ENCODE assay signal across 8 cellular contexts in the genomic region with DNA sequence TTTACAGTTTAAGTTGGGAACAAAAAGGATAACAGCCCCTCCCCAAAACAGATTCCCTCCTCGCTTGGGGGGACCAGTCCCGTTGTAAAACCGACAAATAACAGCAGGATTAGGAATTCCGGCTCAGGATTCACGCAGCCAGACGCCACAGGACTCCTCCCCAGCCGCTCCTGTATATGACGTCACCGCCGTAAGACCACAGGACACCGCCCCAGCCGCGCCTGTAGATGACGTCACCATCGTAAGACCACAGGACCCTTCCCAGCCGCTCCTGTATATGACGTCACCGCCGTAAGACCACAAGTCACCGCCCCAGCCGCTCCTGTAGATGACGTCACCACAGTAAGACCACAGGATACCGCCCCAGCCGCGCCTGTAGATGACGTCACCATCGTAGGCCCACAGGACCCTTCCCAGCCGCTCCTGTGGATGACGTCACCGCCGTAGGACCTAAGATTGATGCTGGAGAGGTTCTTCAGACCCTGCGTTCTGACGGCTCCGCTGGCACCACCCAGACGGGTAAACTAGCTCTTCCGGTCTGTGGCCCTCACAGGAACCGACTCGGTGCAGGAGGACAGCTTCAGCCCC. TPM values are rescaled to one million over a fixed set of nuclear protein-coding genes. Genes with fewer than 3 reads are reported as not detected.
A peak's percentile ranks its signal among the peaks of the same experiment; 100 is the strongest.
DNase-seq lines count a peak whose midpoint lies in the region; ATAC-seq, FAIRE-seq and TF ChIP-seq lines count a peak whose summit lies in the region.

No MANE protein-coding gene starts in this region.

- intact Hi-C loops in left ventricle myocardium superior (cut with micrococcal nuclease): no loop called here

- peak overlapping the region; percentile 80 for H3K27ac ChIP-seq in OCI-LY1 (ENCODE audit: low read depth, low read length, poor library complexity, severe bottlenecking)
- H3K27ac ChIP-seq in small intestine (ENCODE audit: low read depth in 1 of 2, low read length in 1 of 2): peak overlapping the region; percentile 71 to 79

- ATAC-seq in HG02610 (IDR thresholded peaks at IDR 0.05; ENCODE audit: unreplicated experiment): peak; percentile 30
- ATAC-seq in left ventricle myocardium superior: peak; percentile 53
- no peak for ATAC-seq in HG03378 (IDR thresholded peaks at IDR 0.05; ENCODE audit: unreplicated experiment)
- no peak for ATAC-seq in HG03097 (IDR thresholded peaks at IDR 0.05; ENCODE audit: low FRiP score, unreplicated experiment)

- no peak overlapping the region for H2AFZ ChIP-seq in OCI-LY1 (ENCODE audit: low read length)

- H3K9me3 ChIP-seq in OCI-LY1 (ENCODE audit: low read length): no peaks in the 10 kb centered on the region
- H3K9me3 ChIP-seq in small intestine (ENCODE audit: control insufficient read depth, low read depth): no peaks in the 10 kb centered on the region

- H3F3A ChIP-seq in OCI-LY1 (ENCODE audit: insufficient read depth, low read length): no peaks in the 10 kb centered on the region

- DNase-seq in activated gamma-delta T cell treated with Interleukin-2 at 50 U/mL for 16 hours: peak; percentile 52
- peak; percentile 50 for DNase-seq in left ventricle myocardium superior
- DNase-seq in small intestine: peak; percentile 33
- no peak for DNase-seq in GM10266 (ENCODE audit: extremely low spot score)

- no peaks in the 10 kb centered on the region for H3K9me2 ChIP-seq in OCI-LY1 (ENCODE audit: low read depth, low read length)

- H4K20me1 ChIP-seq in OCI-LY1 (ENCODE audit: insufficient read depth, low read length): no peaks in the 10 kb centered on the region

- no peak for FAIRE-seq in small intestine (lab: Jason Lieb, UNC)

- H3K36me3 ChIP-seq in OCI-LY1 (ENCODE audit: insufficient read depth, low read length) (no peaks in the 10 kb centered on the region), small intestine (ENCODE audit: control insufficient read depth in 2 of 2, insufficient read depth in 2 of 2, low read length in 2 of 2) (no peaks in the 10 kb centered on the region)

- 41 to 60% (median 41%) methylated on average over 38 of the region's 38 CpGs for WGBS in small intestine, 3 donors

- H3K27me3 ChIP-seq in OCI-LY1 (ENCODE audit: insufficient read depth, low read length) (peaks cover 8% of the 10 kb centered on the region; the same call in 1 of the 2 replicates), small intestine (ENCODE audit: control insufficient read depth in 2 of 2, insufficient read depth in 2 of 2, low read length in 2 of 2) (peaks cover 0 to 4% of the 10 kb centered on the region in 2 donors)

- H3K4me2 ChIP-seq in OCI-LY1 (ENCODE audit: low read length): peak overlapping the region; percentile 58

- TF ChIP-seq CTCF in OCI-LY1 (IDR thresholded peaks at IDR 0.05; ENCODE audit: low read length): no peak
- no peak for TF ChIP-seq CTCF in GM10266 (IDR thresholded peaks at IDR 0.05; ENCODE audit: control insufficient read depth, insufficient read depth, low read depth, missing control alignments)

- H3K79me2 ChIP-seq in OCI-LY1 (ENCODE audit: insufficient read depth, low read length): no peaks in the 10 kb centered on the region

- H3K9ac ChIP-seq in OCI-LY1 (ENCODE audit: low read length): peak overlapping the region; percentile 59

- H3K4me3 ChIP-seq in OCI-LY1 (ENCODE audit: low read depth, low read length, poor library complexity, severe bottlenecking) (peak overlapping the region; percentile 59), small intestine (ENCODE audit: low read depth in 1 of 2, low read length in 2 of 2) (peak overlapping the region in 1 of 2 donors; percentile 26)

- H3K4me1 ChIP-seq in OCI-LY1 (ENCODE audit: insufficient read depth, low read length, severe bottlenecking) (peaks cover 21% of the 10 kb centered on the region), small intestine (ENCODE audit: control insufficient read depth in 2 of 2, insufficient read depth in 1 of 2, low read depth in 1 of 2, low read length in 1 of 2) (no peaks in the 10 kb centered on the region)

RNA-seq across cellular contexts. Expression of a gene that starts 44.0 kb away (rescaled TPM):
- total RNA-seq in left ventricle myocardium superior: 68.0 TPM
- 10 to 100 TPM; 24.3 to 37.6 (median 27.5) TPM for polyA plus RNA-seq in small intestine

Comparison
In these comparisons a context has a peak if more than half of its experiments do, and no peak if none do; other contexts are left out.
1. ATAC-seq: peak in HG02610 (single experiment) and left ventricle myocardium superior (single experiment); none in HG03378 (single experiment) and HG03097 (single experiment).